ENCODE assay signal across 8 cellular contexts in the genomic region with DNA sequence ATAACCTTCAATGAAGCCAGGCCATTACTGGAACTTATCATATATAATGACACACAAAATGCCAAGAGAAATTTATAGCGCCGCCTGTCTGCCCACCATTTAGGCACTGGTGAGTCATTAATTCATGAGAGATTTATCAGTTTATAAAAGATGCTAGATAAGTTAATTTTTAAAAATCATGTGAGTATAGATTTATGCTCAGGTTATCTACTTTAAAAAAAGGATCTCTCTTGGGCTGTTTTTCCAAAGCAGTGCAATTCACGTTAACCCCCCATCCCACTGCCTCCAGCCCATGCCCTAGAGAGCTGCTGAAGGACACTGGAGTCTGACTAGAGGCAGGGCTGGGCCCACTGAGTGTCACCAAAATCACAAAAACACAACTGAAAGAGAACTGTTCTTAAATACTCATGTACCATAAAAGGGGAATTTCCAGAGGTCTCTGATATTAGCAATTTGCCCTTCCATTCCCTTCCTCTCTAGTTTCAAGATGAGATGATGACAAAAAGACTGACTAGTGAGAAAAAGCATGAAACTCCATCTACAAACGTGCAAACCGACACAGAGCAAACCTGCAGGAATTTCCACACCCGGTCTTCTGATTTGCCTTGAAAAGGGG.
DNase-seq lines count a peak whose midpoint lies in the region; ATAC-seq lines count a peak whose summit lies in the region.

No MANE protein-coding gene starts in this region.

- peak overlapping the region; percentile 93 for H3K27ac Mint-ChIP-seq in activated naive CD4-positive, alpha-beta T cell treated with anti-CD3 and anti-CD28 coated beads, Interleukin-2, amount 10 ng/mL, durations not matched to agents 7 days and 5 days
- H3K27ac Mint-ChIP-seq in stimulated activated naive B cell treated with anti-CD40 and anti-IgM and Interleukin-4, amounts not matched to agents 10 μg/mL and 1 μg/mL and 100 μg/mL, for 72 hours: peak overlapping the region; percentile 98

- H3K36me3 Mint-ChIP-seq in activated naive CD4-positive, alpha-beta T cell treated with anti-CD3 and anti-CD28 coated beads, Interleukin-2, amount 10 ng/mL, durations not matched to agents 7 days and 5 days: peaks cover 64% of the 10 kb centered on the region
- peaks cover 34 to 59% of the 10 kb centered on the region in 2 donors for H3K36me3 Mint-ChIP-seq in stimulated activated naive B cell treated with anti-CD40 and anti-IgM and Interleukin-4, amounts not matched to agents 10 μg/mL and 1 μg/mL and 100 μg/mL, for 72 hours

- no peaks in the 10 kb centered on the region for H3K27me3 Mint-ChIP-seq in activated naive CD4-positive, alpha-beta T cell treated with anti-CD3 and anti-CD28 coated beads, Interleukin-2, amount 10 ng/mL, durations not matched to agents 7 days and 5 days
- H3K27me3 Mint-ChIP-seq in stimulated activated naive B cell treated with anti-CD40 and anti-IgM and Interleukin-4, amounts not matched to agents 10 μg/mL and 1 μg/mL and 100 μg/mL, for 72 hours: no peaks in the 10 kb centered on the region

- peak overlapping the region; percentile 78 for H3K4me3 Mint-ChIP-seq in activated naive CD4-positive, alpha-beta T cell treated with anti-CD3 and anti-CD28 coated beads, Interleukin-2, amount 10 ng/mL, durations not matched to agents 7 days and 5 days
- H3K4me3 Mint-ChIP-seq in stimulated activated naive B cell treated with anti-CD40 and anti-IgM and Interleukin-4, amounts not matched to agents 10 μg/mL and 1 μg/mL and 100 μg/mL, for 72 hours: peak overlapping the region; percentile 76 to 79

- no peaks in the 10 kb centered on the region for H3K9me3 Mint-ChIP-seq in activated naive CD4-positive, alpha-beta T cell treated with anti-CD3 and anti-CD28 coated beads, Interleukin-2, amount 10 ng/mL, durations not matched to agents 7 days and 5 days
- peaks cover 0 to 8% of the 10 kb centered on the region in 2 donors for H3K9me3 Mint-ChIP-seq in stimulated activated naive B cell treated with anti-CD40 and anti-IgM and Interleukin-4, amounts not matched to agents 10 μg/mL and 1 μg/mL and 100 μg/mL, for 72 hours

- CTCF ChIA-PET in activated naive CD4-positive, alpha-beta T cell treated with anti-CD3 and anti-CD28 coated beads, Interleukin-2, amount 10 ng/mL, durations not matched to agents 7 days and 5 days (lab: Charles Lee): interaction anchor here (1.0 to 5.0 kb wide), 7 partner anchors 17 to 159 kb away, joined by 3 to 45 read pairs (median 4); a partner anchor contains a TSS

- no peak for DNase-seq in activated naive CD4-positive, alpha-beta T cell treated with anti-CD3 and anti-CD28 coated beads, Interleukin-2, amount 10 ng/mL, durations not matched to agents 7 days and 5 days
- DNase-seq in stimulated activated naive B cell treated with anti-CD40 and anti-IgM and Interleukin-4, amounts not matched to agents 10 μg/mL and 1 μg/mL and 100 μg/mL, for 72 hours: no peak
- DNase-seq in SK-N-DZ (ENCODE audit: low spot score) (no peak), anterior cingulate cortex (lab: John Stamatoyannopoulos, UW) (no peak)

- H3K4me1 Mint-ChIP-seq in activated naive CD4-positive, alpha-beta T cell treated with anti-CD3 and anti-CD28 coated beads, Interleukin-2, amount 10 ng/mL, durations not matched to agents 7 days and 5 days: peaks cover 100% of the 10 kb centered on the region
- peaks cover 80 to 100% of the 10 kb centered on the region in 2 donors for H3K4me1 Mint-ChIP-seq in stimulated activated naive B cell treated with anti-CD40 and anti-IgM and Interleukin-4, amounts not matched to agents 10 μg/mL and 1 μg/mL and 100 μg/mL, for 72 hours

- ATAC-seq in GM18867 (IDR thresholded peaks at IDR 0.05; ENCODE audit: unreplicated experiment) (peak; percentile 7), HG03469 (IDR thresholded peaks at IDR 0.05; ENCODE audit: unreplicated experiment) (peak; percentile 13), HG03095 (IDR thresholded peaks at IDR 0.05; ENCODE audit: unreplicated experiment) (no peak), GM19324 (IDR thresholded peaks at IDR 0.05; ENCODE audit: low FRiP score, unreplicated experiment) (no peak)
- peak; percentile 30 to 33 for ATAC-seq in stimulated activated naive B cell treated with anti-CD40 and anti-IgM and Interleukin-4, amounts not matched to agents 10 μg/mL and 1 μg/mL and 100 μg/mL, for 72 hours (replicated peaks)

Comparison
In these comparisons a context has a peak if more than half of its experiments do, and no peak if none do; other contexts are left out.
1. ATAC-seq: peak in GM18867 (single experiment), HG03469 (single experiment) and stimulated activated naive B cell treated with anti-CD40 and anti-IgM and Interleukin-4, amounts not matched to agents 10 μg/mL and 1 μg/mL and 100 μg/mL, for 72 hours (2 of 2); none in HG03095 (single experiment) and GM19324 (single experiment).